8 cellular contexts compared by ENCODE assay signal in genomic region chr1:45803299-45803780, GRCh38. TPM values are rescaled to one million over a fixed set of nuclear protein-coding genes. Genes with fewer than 3 reads are reported as not detected.
DNase-seq lines count a peak whose midpoint lies in the region; ATAC-seq and TF ChIP-seq lines count a peak whose summit lies in the region.

Gene MAST2 (plus strand): TSS chr1:45803612. CDS start chr1:45803896, 284 bp downstream.

- H3K9ac ChIP-seq in rectal smooth muscle tissue (ENCODE audit: low read length) = peak within 1 kb of the TSS; percentile 53

- H3K27ac Mint-ChIP-seq in T-helper 2 cell treated with Interferon-gamma antibody and Interleukin-4, amounts not matched to agents 5 μg/mL and 100 μg/mL, for 36 hours = peak within 1 kb of the TSS; percentile 92

- TF ChIP-seq CTCF in ascending aorta (IDR thresholded peaks at IDR 0.05) = no peak
- no peak for TF ChIP-seq CTCF in uterus (IDR thresholded peaks at IDR 0.05)

- H3K9me3 ChIP-seq in ascending aorta (no peaks in the 10 kb centered on the region), uterus (no peaks in the 10 kb centered on the region)

- peak; percentile 78 to 93 for TF ChIP-seq POLR2A in uterus (IDR thresholded peaks at IDR 0.05)

- intact Hi-C loops in ascending aorta (cut with DNase I) = loop anchor here (1.0 to 10.0 kb wide), 6 partner anchors 53 to 379 kb away; partner anchors contain the start of genes IPP and TESK2
- intact Hi-C loops in uterus (cut with DNase I; ENCODE audit: low total_unique reads) = no loop called here

- DNase-seq in NCI-H1694 treated with DMSO at 0.1 percent for 48 hours (lab: John Stamatoyannopoulos, UW) (peak; percentile 83), ascending aorta (ENCODE audit: low spot score in 2 of 2) (peak; percentile 45 to 93), hepatic stellate cell (ENCODE audit: low spot score) (peak; percentile 94), uterus (peak; percentile 82 to 88)
- peak; percentile 93 for DNase-seq in T-helper 2 cell treated with Interferon-gamma antibody and Interleukin-4, amounts not matched to agents 5 μg/mL and 100 μg/mL, for 36 hours (ENCODE audit: low spot score)

- H3K4me1 Mint-ChIP-seq in T-helper 2 cell treated with Interferon-gamma antibody and Interleukin-4, amounts not matched to agents 5 μg/mL and 100 μg/mL, for 36 hours (ENCODE audit: low read depth) = peaks cover 32% of the 10 kb centered on the region

- peak within 1 kb of the TSS; percentile 76 to 84 for H3K4me3 ChIP-seq in ascending aorta
- peak within 1 kb of the TSS; percentile 73 for H3K4me3 ChIP-seq in rectal smooth muscle tissue (ENCODE audit: low read length)
- H3K4me3 ChIP-seq in uterus = peak within 1 kb of the TSS; percentile 40 to 60

- peaks cover 11 to 13% of the 10 kb centered on the region in 2 donors for H3K4me1 ChIP-seq in ascending aorta
- H3K4me1 ChIP-seq in rectal smooth muscle tissue (ENCODE audit: control insufficient read depth, insufficient read depth, low read length) = peaks cover 16% of the 10 kb centered on the region
- peaks cover 3 to 10% of the 10 kb centered on the region in 2 donors for H3K4me1 ChIP-seq in uterus

- H3K9me3 Mint-ChIP-seq in T-helper 2 cell treated with Interferon-gamma antibody and Interleukin-4, amounts not matched to agents 5 μg/mL and 100 μg/mL, for 36 hours = no peaks in the 10 kb centered on the region

- no peaks in the 10 kb centered on the region for H3K27me3 ChIP-seq in ascending aorta
- H3K27me3 ChIP-seq in rectal smooth muscle tissue (ENCODE audit: control insufficient read depth, insufficient read depth, low read length) = no peaks in the 10 kb centered on the region
- no peaks in the 10 kb centered on the region for H3K27me3 ChIP-seq in uterus

- H3K27me3 Mint-ChIP-seq in T-helper 2 cell treated with Interferon-gamma antibody and Interleukin-4, amounts not matched to agents 5 μg/mL and 100 μg/mL, for 36 hours (ENCODE audit: low read depth) = no peaks in the 10 kb centered on the region

- no peaks in the 10 kb centered on the region for H3K36me3 ChIP-seq in ascending aorta
- H3K36me3 ChIP-seq in rectal smooth muscle tissue (ENCODE audit: control insufficient read depth, insufficient read depth, low read length) = no peaks in the 10 kb centered on the region
- no peaks in the 10 kb centered on the region for H3K36me3 ChIP-seq in uterus

- H3K27ac ChIP-seq in ascending aorta (peak within 1 kb of the TSS; percentile 79 to 91), rectal smooth muscle tissue (ENCODE audit: low read depth, low read length) (peak within 1 kb of the TSS; percentile 88), uterus (peak within 1 kb of the TSS; percentile 86 to 91)

- peak within 1 kb of the TSS; percentile 99 for H3K4me3 Mint-ChIP-seq in T-helper 2 cell treated with Interferon-gamma antibody and Interleukin-4, amounts not matched to agents 5 μg/mL and 100 μg/mL, for 36 hours

- ATAC-seq in GM18498 (IDR thresholded peaks at IDR 0.05; ENCODE audit: unreplicated experiment) (peak; percentile 93), HG02885 (IDR thresholded peaks at IDR 0.05; ENCODE audit: poor library complexity, unreplicated experiment) (peak; percentile 92)

- peaks cover 12% of the 10 kb centered on the region for H3K36me3 Mint-ChIP-seq in T-helper 2 cell treated with Interferon-gamma antibody and Interleukin-4, amounts not matched to agents 5 μg/mL and 100 μg/mL, for 36 hours (ENCODE audit: low read depth)

RNA-seq across cellular contexts. Expression of gene MAST2, which starts in this region (rescaled TPM):
- total RNA-seq in ascending aorta = 61.0 TPM
- 10 to 100 TPM; 12.8 to 52.1 (median 36.3) TPM for total RNA-seq in uterus

Comparison
In these comparisons a context has a peak if more than half of its experiments do, and no peak if none do; other contexts are left out.
1. Peak in every context shown above with its lines: DNase-seq, ATAC-seq, H3K4me3 ChIP-seq and H3K27ac ChIP-seq.